In the genomic region with DNA sequence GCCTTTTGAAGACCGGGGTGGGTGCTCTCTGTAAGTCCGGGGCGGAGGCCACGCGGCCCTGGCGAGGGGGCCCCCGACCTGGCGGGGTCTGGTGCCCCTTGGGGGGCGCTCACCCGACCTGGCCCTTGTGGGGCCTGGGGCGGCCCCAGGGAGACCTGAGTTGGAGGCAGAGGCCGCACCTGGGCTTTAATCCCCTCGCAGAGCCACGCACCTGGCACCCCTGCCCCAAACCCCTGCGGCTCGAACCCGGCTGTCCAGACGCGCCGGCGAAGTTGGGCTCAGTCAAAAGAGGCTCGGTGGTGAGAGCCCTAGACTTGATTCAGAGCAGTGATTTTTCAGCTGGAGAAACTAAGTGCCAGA, we compare ENCODE assay signal across 7 cellular contexts. TPM values are rescaled to one million over a fixed set of nuclear protein-coding genes. Genes with fewer than 3 reads are reported as not detected.
DNase-seq lines count a peak whose midpoint lies in the region; ATAC-seq lines count a peak whose summit lies in the region.

No MANE protein-coding gene starts in this region.

- H3K36me3 ChIP-seq in rectal smooth muscle tissue (ENCODE audit: control insufficient read depth, insufficient read depth, low read length): peaks cover 4% of the 10 kb centered on the region
- H3K36me3 ChIP-seq in SJCRH30: peaks cover 15% of the 10 kb centered on the region

- DNase-seq in effector CD4-positive, alpha-beta T cell: peak; percentile 12
- DNase-seq in OCI-M2 (lab: John Stamatoyannopoulos, UW; ENCODE audit: unreplicated experiment) (no peak), SJCRH30 (no peak)

- ATAC-seq in GM19438 (IDR thresholded peaks at IDR 0.05; ENCODE audit: low read depth, unreplicated experiment): peak; percentile 43
- ATAC-seq in HG03571 (IDR thresholded peaks at IDR 0.05; ENCODE audit: unreplicated experiment): peak; percentile 36
- no peak for ATAC-seq in HG03520 (IDR thresholded peaks at IDR 0.05; ENCODE audit: unreplicated experiment)

- H3K4me3 ChIP-seq in rectal smooth muscle tissue (ENCODE audit: low read length) (peak overlapping the region; percentile 71), SJCRH30 (no peak overlapping the region)

- H3K9ac ChIP-seq in rectal smooth muscle tissue (ENCODE audit: low read length): no peak overlapping the region

- H3K4me1 ChIP-seq in rectal smooth muscle tissue (ENCODE audit: control insufficient read depth, insufficient read depth, low read length): no peaks in the 10 kb centered on the region
- H3K4me1 ChIP-seq in SJCRH30: no peaks in the 10 kb centered on the region

- H3K27me3 ChIP-seq in rectal smooth muscle tissue (ENCODE audit: control insufficient read depth, insufficient read depth, low read length): no peaks in the 10 kb centered on the region
- no peaks in the 10 kb centered on the region for H3K27me3 ChIP-seq in SJCRH30

- H3K27ac ChIP-seq in rectal smooth muscle tissue (ENCODE audit: low read depth, low read length) (no peak overlapping the region), SJCRH30 (no peak overlapping the region)

- no peaks in the 10 kb centered on the region for H3K9me3 ChIP-seq in SJCRH30 (replicated peaks)

RNA-seq across cellular contexts. Expression of a gene that starts 0.3 kb away (rescaled TPM):
- 0.41 and 0.45 TPM in 2 replicates for total RNA-seq in SJCRH30 (2014; rRNA removed; shearing (Covaris generic))

RNA-seq across cellular contexts. Expression of a gene that starts 30.1 kb away (rescaled TPM):
- 28.9 and 32.3 TPM in 2 replicates for total RNA-seq in SJCRH30 (2014; rRNA removed; shearing (Covaris generic))

RNA-seq across cellular contexts. Expression of a gene that starts 60.0 kb away (rescaled TPM):
- not detected in 2 replicates for total RNA-seq in SJCRH30 (2014; rRNA removed; shearing (Covaris generic))
